17 cellular contexts compared by ENCODE assay signal in the genomic region with DNA sequence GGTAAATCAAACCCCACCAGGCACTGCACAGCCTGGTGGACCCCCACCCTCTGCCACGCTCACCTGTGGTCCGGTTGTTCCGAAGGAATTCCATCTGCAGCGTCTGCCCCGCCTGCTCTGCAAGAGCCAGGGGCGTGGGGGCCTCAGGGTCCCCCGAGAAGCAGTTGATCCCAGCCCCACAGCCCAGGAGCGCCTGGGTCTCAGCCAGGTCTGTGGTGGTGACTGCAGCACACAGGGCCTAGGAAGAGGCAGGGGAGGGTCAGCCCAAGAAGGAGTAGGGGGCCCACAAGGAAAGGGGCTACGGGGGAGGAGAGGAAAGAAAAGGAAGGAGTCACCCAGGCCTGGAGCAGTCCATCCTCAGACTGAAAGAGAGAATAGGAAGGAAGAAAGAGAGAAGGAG. TPM values are rescaled to one million over a fixed set of nuclear protein-coding genes. Genes with fewer than 3 reads are reported as not detected.
DNase-seq lines count a peak whose midpoint lies in the region; ATAC-seq and TF ChIP-seq lines count a peak whose summit lies in the region.
"Had no signal": no experiment of that assay in that cellular context is flagged by ENCODE, and none has a peak within 500 bp of the region (broad histone marks: within the 10 kb centered on the region; RNA-seq: fewer than 3 reads in every experiment).

No MANE protein-coding gene starts in this region.

- no peaks in the 10 kb centered on the region for H3K9me3 Mint-ChIP-seq in activated naive CD4-positive, alpha-beta T cell treated with anti-CD3 and anti-CD28 coated beads, Interleukin-2, amount 10 ng/mL, durations not matched to agents 7 days and 5 days
- H3K9me3 Mint-ChIP-seq in activated naive CD4-positive, alpha-beta T cell treated with anti-CD3 and anti-CD28 coated beads, Interleukin-2, amount 50 U/mL, for 72 hours: no peaks in the 10 kb centered on the region
- no peaks in the 10 kb centered on the region for H3K9me3 Mint-ChIP-seq in nephron

- CTCF ChIA-PET in activated naive CD4-positive, alpha-beta T cell treated with anti-CD3 and anti-CD28 coated beads, Interleukin-2, amount 10 ng/mL, durations not matched to agents 7 days and 5 days (lab: Charles Lee): interaction anchor here (0.8 to 1.4 kb wide), 3 partner anchors 19 to 475 kb away, joined by 3 to 5 read pairs (median 4); a partner anchor contains a TSS

- no peaks in the 10 kb centered on the region for H3K27me3 Mint-ChIP-seq in activated naive CD4-positive, alpha-beta T cell treated with anti-CD3 and anti-CD28 coated beads, Interleukin-2, amount 10 ng/mL, durations not matched to agents 7 days and 5 days
- no peaks in the 10 kb centered on the region for H3K27me3 Mint-ChIP-seq in nephron (ENCODE audit: low read depth)

- H3K9me3 ChIP-seq in fibroblast of lung (ENCODE audit: control insufficient read depth, insufficient read depth, low read depth, low read length) (no peaks in the 10 kb centered on the region), tibial nerve (no peaks in the 10 kb centered on the region)
- H3K9me3 ChIP-seq: body of pancreas had no signal

- peak overlapping the region; percentile 42 for H3K27ac Mint-ChIP-seq in activated naive CD4-positive, alpha-beta T cell treated with anti-CD3 and anti-CD28 coated beads, Interleukin-2, amount 10 ng/mL, durations not matched to agents 7 days and 5 days
- no peak overlapping the region for H3K27ac Mint-ChIP-seq in activated naive CD4-positive, alpha-beta T cell treated with anti-CD3 and anti-CD28 coated beads, Interleukin-2, amount 50 U/mL, for 72 hours
- H3K27ac Mint-ChIP-seq in nephron: peak overlapping the region; percentile 98 to 99 (median 99)

- no peak for DNase-seq in activated naive CD4-positive, alpha-beta T cell treated with anti-CD3 and anti-CD28 coated beads, Interleukin-2, amount 10 ng/mL, durations not matched to agents 7 days and 5 days
- DNase-seq in activated naive CD4-positive, alpha-beta T cell treated with anti-CD3 and anti-CD28 coated beads, Interleukin-2, amount 50 U/mL, for 72 hours (ENCODE audit: low spot score in 2 of 2): no peak
- no peak for DNase-seq in fibroblast of lung (ENCODE audit: low read depth in 2 of 2)
- no peak for DNase-seq in tibial nerve (ENCODE audit: low spot score in 2 of 2)
- DNase-seq in stimulated activated CD4-positive, alpha-beta T cell treated with anti-CD3 and anti-CD28 coated beads, Interleukin-12 subunit alpha, Interleukin-12 subunit beta, amount 100 ng/mL, for 4 hours: no peak
- DNase-seq: activated CD8-positive, alpha-beta memory T cell treated with anti-CD3 and anti-CD28 coated beads, Interleukin-2, amount 50 U/mL, for 4 hours; activated naive CD4-positive, alpha-beta T cell; effector CD8-positive, alpha-beta T cell; NCI-H345; SIG-M5; stimulated activated CD4-positive, alpha-beta T cell treated with anti-CD3 and anti-CD28 coated beads, Interleukin-1b, Interleukin-23, amount 100 ng/mL, for 48 hours had no signal

- H3K27me3 ChIP-seq in fibroblast of lung (ENCODE audit: control insufficient read depth, insufficient read depth, low read length) (no peaks in the 10 kb centered on the region), tibial nerve (no peaks in the 10 kb centered on the region)
- H3K27me3 ChIP-seq: body of pancreas had no signal

- peaks cover 13% of the 10 kb centered on the region for H3K36me3 ChIP-seq in fibroblast of lung (ENCODE audit: control insufficient read depth, insufficient read depth, low read length)
- H3K36me3 ChIP-seq in tibial nerve: peaks cover 0 to 87% (median 22%) of the 10 kb centered on the region in 3 donors

- H3K9ac ChIP-seq in fibroblast of lung (ENCODE audit: insufficient read depth, low read length): no peak overlapping the region

- no peak overlapping the region for H3K4me3 Mint-ChIP-seq in activated naive CD4-positive, alpha-beta T cell treated with anti-CD3 and anti-CD28 coated beads, Interleukin-2, amount 10 ng/mL, durations not matched to agents 7 days and 5 days
- H3K4me3 Mint-ChIP-seq in nephron: peak overlapping the region; percentile 79 to 92 (median 90)

- H2AFZ ChIP-seq in fibroblast of lung (ENCODE audit: low read length): no peak overlapping the region

- H3K79me2 ChIP-seq in fibroblast of lung (ENCODE audit: control insufficient read depth, insufficient read depth, low read length): no peaks in the 10 kb centered on the region

- no peaks in the 10 kb centered on the region for H3K4me1 Mint-ChIP-seq in activated naive CD4-positive, alpha-beta T cell treated with anti-CD3 and anti-CD28 coated beads, Interleukin-2, amount 10 ng/mL, durations not matched to agents 7 days and 5 days
- peaks cover 61% of the 10 kb centered on the region for H3K4me1 Mint-ChIP-seq in nephron

- 46 to 49% methylated on average over 9 of the region's 9 CpGs for WGBS in tibial nerve, 2 donors

- no peaks in the 10 kb centered on the region for H4K20me1 ChIP-seq in fibroblast of lung (ENCODE audit: control insufficient read depth, extremely low read depth, insufficient read depth, low read length)

- TF ChIP-seq CTCF in fibroblast of lung (conservative IDR thresholded peaks at IDR 0.05 in 1 of 2, IDR thresholded peaks at IDR 0.05 in 1 of 2; ENCODE audit: low read depth in 1 of 2, low read length in 2 of 2) (no peak), nephron (IDR thresholded peaks at IDR 0.05; ENCODE audit: unreplicated experiment in 3 of 3) (no peak), tibial nerve (IDR thresholded peaks at IDR 0.05) (no peak)

- peaks cover 60% of the 10 kb centered on the region for H3K36me3 Mint-ChIP-seq in activated naive CD4-positive, alpha-beta T cell treated with anti-CD3 and anti-CD28 coated beads, Interleukin-2, amount 10 ng/mL, durations not matched to agents 7 days and 5 days
- H3K36me3 Mint-ChIP-seq in activated naive CD4-positive, alpha-beta T cell treated with anti-CD3 and anti-CD28 coated beads, Interleukin-2, amount 50 U/mL, for 72 hours: no peaks in the 10 kb centered on the region
- peaks cover 52% of the 10 kb centered on the region for H3K36me3 Mint-ChIP-seq in nephron (ENCODE audit: low read depth)

- peak overlapping the region in 1 of 4 experiments; percentile 50 for H3K4me3 ChIP-seq in fibroblast of lung (replicated peaks in 1 of 4; ENCODE audit: control extremely low read depth in 1 of 4, insufficient read depth in 1 of 4, low read depth in 3 of 4, low read length in 4 of 4)
- peak overlapping the region in 3 of 4 donors; percentile 5 to 45 (median 19) for H3K4me3 ChIP-seq in tibial nerve
- H3K4me3 ChIP-seq: body of pancreas had no signal

- TF ChIP-seq EP300 in tibial nerve (IDR thresholded peaks at IDR 0.05): no peak

- H3K4me2 ChIP-seq in fibroblast of lung (ENCODE audit: extremely low read depth, insufficient read depth, low read length): peak overlapping the region; percentile 52

- no peak for ATAC-seq in activated naive CD4-positive, alpha-beta T cell treated with anti-CD3 and anti-CD28 coated beads, Interleukin-2, amount 50 U/mL, for 72 hours
- ATAC-seq in GM18909 (IDR thresholded peaks at IDR 0.05; ENCODE audit: poor library complexity, unreplicated experiment): no peak
- no peak for ATAC-seq in GM21526 (IDR thresholded peaks at IDR 0.05; ENCODE audit: low FRiP score, unreplicated experiment)

- no peak for TF ChIP-seq POLR2A in tibial nerve (IDR thresholded peaks at IDR 0.05)

- H3K4me1 ChIP-seq in fibroblast of lung (ENCODE audit: control insufficient read depth, extremely low read depth, insufficient read depth, low read length) (peaks cover 18% of the 10 kb centered on the region), tibial nerve (peaks cover 0 to 54% (median 22%) of the 10 kb centered on the region in 4 donors)
- H3K4me1 ChIP-seq: body of pancreas had no signal

- H3K27ac ChIP-seq in fibroblast of lung (ENCODE audit: insufficient read depth, low read length) (no peak overlapping the region), tibial nerve (peak overlapping the region; percentile 33 to 83 (median 77))
- H3K27ac ChIP-seq: 22Rv1, body of pancreas, C4-2B had no signal

RNA-seq across cellular contexts. Expression of a gene that starts 28.6 kb away (rescaled TPM):
- total RNA-seq in activated naive CD4-positive, alpha-beta T cell treated with anti-CD3 and anti-CD28 coated beads, Interleukin-2, amount 50 U/mL, for 72 hours: under 1 TPM; 0.68 to 0.97 TPM
- 0.50 and 0.77 TPM in 2 replicates for total RNA-seq in fibroblast of lung
- polyA plus RNA-seq in fibroblast of lung: 0.08 and 2.6 TPM in 2 replicates
- 0.16 and 3.0 TPM in 2 replicates for polyA plus RNA-seq in fibroblast of lung (2012)
- 28.7 TPM in 1 of 2 replicates, not detected in the other for polyA minus RNA-seq in fibroblast of lung (ENCODE audit: low replicate concordance)
- 10 to 100 TPM; 30.3 to 75.7 (median 43.1) TPM for total RNA-seq in tibial nerve

RNA-seq across cellular contexts. Expression of a gene that starts 49.4 kb away (rescaled TPM):
- 100 to 1,000 TPM; 102 to 121 TPM for total RNA-seq in activated naive CD4-positive, alpha-beta T cell treated with anti-CD3 and anti-CD28 coated beads, Interleukin-2, amount 50 U/mL, for 72 hours
- 97.3 and 113 TPM in 2 replicates for total RNA-seq in fibroblast of lung
- polyA plus RNA-seq in fibroblast of lung: 32.8 and 41.8 TPM in 2 replicates
- polyA plus RNA-seq in fibroblast of lung (2012): 42.6 and 45.5 TPM in 2 replicates
- 96.3 and 130 TPM in 2 replicates for polyA minus RNA-seq in fibroblast of lung (ENCODE audit: low replicate concordance)
- 100 to 1,000 TPM; 104 to 151 (median 149) TPM for total RNA-seq in tibial nerve

Comparison
In these comparisons a context has a peak if more than half of its experiments do, and no peak if none do; other contexts are left out.
1. H3K27ac Mint-ChIP-seq: peak in activated naive CD4-positive, alpha-beta T cell treated with anti-CD3 and anti-CD28 coated beads, Interleukin-2, amount 10 ng/mL, durations not matched to agents 7 days and 5 days (single experiment) and nephron (3 of 3); none in activated naive CD4-positive, alpha-beta T cell treated with anti-CD3 and anti-CD28 coated beads, Interleukin-2, amount 50 U/mL, for 72 hours (0 of 2).
2. RNA of a gene that starts 28.6 kb away (total RNA-seq): 30.3 to 75.7 TPM in tibial nerve; 0.68 to 0.97 TPM in activated naive CD4-positive, alpha-beta T cell treated with anti-CD3 and anti-CD28 coated beads, Interleukin-2, amount 50 U/mL, for 72 hours and 0.50 to 0.77 TPM in fibroblast of lung; every median in the first group is over 10 times any median in the second.